ENCODE assay signal across 8 cellular contexts in the genomic region with DNA sequence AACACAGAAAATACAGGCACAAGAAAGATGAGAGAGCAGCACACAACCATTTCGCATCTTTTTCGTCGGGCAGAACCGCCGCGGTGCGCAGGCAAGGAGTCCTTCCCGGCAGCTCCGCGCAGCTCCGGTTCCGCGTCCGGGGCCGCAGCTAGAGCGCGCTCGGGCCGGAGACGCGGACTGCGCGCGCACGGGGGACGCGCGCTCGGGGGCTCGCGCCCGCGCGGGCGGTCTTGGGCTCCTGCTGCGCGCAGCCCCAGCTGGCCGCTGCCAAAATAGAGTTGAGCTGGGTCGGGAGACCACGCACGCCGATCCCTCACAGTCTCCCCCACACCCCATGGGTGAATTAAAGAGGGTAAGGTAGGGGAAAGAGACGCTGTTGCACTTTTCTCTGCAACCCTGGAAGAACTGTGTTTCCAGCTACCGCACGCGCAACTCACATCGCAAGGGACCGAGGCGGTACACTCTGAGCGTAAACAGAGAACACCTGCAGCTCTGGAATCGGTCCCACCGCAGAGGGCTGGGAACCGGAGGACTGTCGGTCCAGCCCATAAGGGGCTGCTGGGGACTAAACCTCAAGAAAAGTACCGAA. TPM values are rescaled to one million over a fixed set of nuclear protein-coding genes. Genes with fewer than 3 reads are reported as not detected.
DNase-seq lines count a peak whose midpoint lies in the region; ATAC-seq and TF ChIP-seq lines count a peak whose summit lies in the region.

No MANE protein-coding gene starts in this region.

- H3K9me3 ChIP-seq in Caco-2 (no peaks in the 10 kb centered on the region), SU-DHL-6 (ENCODE audit: insufficient read depth, low read length) (no peaks in the 10 kb centered on the region)

- CTCF ChIA-PET in Caco-2 (lab: Charles Lee) = interaction anchor here (0.8 to 0.9 kb wide), 2 partner anchors 73 to 75 kb away, joined by 4 to 6 read pairs; no protein-coding TSS in a partner anchor

- intact Hi-C loops in Caco-2 (cut with micrococcal nuclease; ENCODE audit: unreplicated experiment) = loop anchor here (5.0 to 10.0 kb wide), 3 partner anchors 306 to 1094 kb away; no protein-coding TSS in a partner anchor
- intact Hi-C loops in sciatic nerve (cut with DNase I) = no loop called here

- no peak overlapping the region for H3K27ac ChIP-seq in SU-DHL-6 (ENCODE audit: low read depth, low read length)

- TF ChIP-seq CTCF in Caco-2 (IDR thresholded peaks at IDR 0.05; ENCODE audit: insufficient read depth in 1 of 2, low read depth in 1 of 2, low read length in 1 of 2, severe bottlenecking in 1 of 2, unreplicated experiment in 1 of 2) = no peak
- TF ChIP-seq CTCF in SU-DHL-6 (IDR thresholded peaks at IDR 0.05; ENCODE audit: insufficient read depth, low read length, poor library complexity, severe bottlenecking) = no peak

- no peaks in the 10 kb centered on the region for H3K9me3 Mint-ChIP-seq in Caco-2 (ENCODE audit: unreplicated experiment)
- no peaks in the 10 kb centered on the region for H3K9me3 Mint-ChIP-seq in natural killer cell treated with Interleukin-12 subunit alpha and Interleukin-12 subunit beta and Interleukin-15 and Interleukin-18, amount 100 ng/mL, for 72 hours

- H3K27ac Mint-ChIP-seq in Caco-2 (ENCODE audit: unreplicated experiment) = peak overlapping the region; percentile 84
- H3K27ac Mint-ChIP-seq in natural killer cell treated with Interleukin-12 subunit alpha and Interleukin-12 subunit beta and Interleukin-15 and Interleukin-18, amount 100 ng/mL, for 72 hours = no peak overlapping the region

- peak overlapping the region; percentile 74 for H3K4me3 Mint-ChIP-seq in Caco-2 (ENCODE audit: unreplicated experiment)
- H3K4me3 Mint-ChIP-seq in natural killer cell treated with Interleukin-12 subunit alpha and Interleukin-12 subunit beta and Interleukin-15 and Interleukin-18, amount 100 ng/mL, for 72 hours = peak overlapping the region; percentile 54

- H3K27me3 ChIP-seq in Caco-2 (replicated peaks; ENCODE audit: control insufficient read depth, insufficient read depth, low read length) = no peaks in the 10 kb centered on the region
- no peaks in the 10 kb centered on the region for H3K27me3 ChIP-seq in SU-DHL-6 (ENCODE audit: low read length)

- peak overlapping the region; percentile 53 for H3K4me3 ChIP-seq in Caco-2 (ENCODE audit: low read depth, low read length)
- H3K4me3 ChIP-seq in SU-DHL-6 (ENCODE audit: insufficient read depth, low read length, poor library complexity, severe bottlenecking) = peak overlapping the region; percentile 65

- H3K4me1 Mint-ChIP-seq in Caco-2 (ENCODE audit: low read depth, unreplicated experiment) = peaks cover 10% of the 10 kb centered on the region
- peaks cover 0 to 4% of the 10 kb centered on the region in 2 donors for H3K4me1 Mint-ChIP-seq in natural killer cell treated with Interleukin-12 subunit alpha and Interleukin-12 subunit beta and Interleukin-15 and Interleukin-18, amount 100 ng/mL, for 72 hours (ENCODE audit: low read depth in 2 of 2)

- peaks cover 21% of the 10 kb centered on the region for H3K4me1 ChIP-seq in Caco-2

- peak; percentile 37 for ATAC-seq in esophagus mucosa
- ATAC-seq in natural killer cell treated with Interleukin-12 subunit alpha and Interleukin-12 subunit beta and Interleukin-15 and Interleukin-18, amount 100 ng/mL, for 72 hours = peak; percentile 38 to 67
- no peak for ATAC-seq in sciatic nerve

- H4K20me1 ChIP-seq in SU-DHL-6 (ENCODE audit: low read depth, low read length) = no peaks in the 10 kb centered on the region

- no TSS peak for BruUV-seq in Caco-2 (replicated peaks; lab: Mats Ljungman, UMichigan)

- peaks cover 6% of the 10 kb centered on the region for H3K36me3 Mint-ChIP-seq in Caco-2 (ENCODE audit: insufficient read depth, unreplicated experiment)
- no peaks in the 10 kb centered on the region for H3K36me3 Mint-ChIP-seq in natural killer cell treated with Interleukin-12 subunit alpha and Interleukin-12 subunit beta and Interleukin-15 and Interleukin-18, amount 100 ng/mL, for 72 hours

- DNase-seq in Caco-2 (peak; percentile 60 to 81), HT1080 (ENCODE audit: low read depth) (peak; percentile 42), medulla oblongata (ENCODE audit: extremely low spot score) (no peak), SHP77 (lab: John Stamatoyannopoulos, UW) (no peak), sciatic nerve (ENCODE audit: low spot score) (no peak)
- no peak for DNase-seq in natural killer cell treated with Interleukin-12 subunit alpha and Interleukin-12 subunit beta and Interleukin-15 and Interleukin-18, amount 100 ng/mL, for 72 hours (ENCODE audit: low spot score)

- H3K9me2 ChIP-seq in SU-DHL-6 (replicated peaks; ENCODE audit: insufficient read depth, low read length) = no peaks in the 10 kb centered on the region

- H3K36me3 ChIP-seq in Caco-2 (ENCODE audit: control insufficient read depth, insufficient read depth, low read length) (no peaks in the 10 kb centered on the region), SU-DHL-6 (ENCODE audit: low read length) (no peaks in the 10 kb centered on the region)

- peak overlapping the region; percentile 61 for H3K9ac ChIP-seq in SU-DHL-6 (ENCODE audit: low read length)

- no peaks in the 10 kb centered on the region for H3K27me3 Mint-ChIP-seq in Caco-2 (ENCODE audit: insufficient read depth, unreplicated experiment)
- peaks cover 24 to 49% of the 10 kb centered on the region in 2 donors for H3K27me3 Mint-ChIP-seq in natural killer cell treated with Interleukin-12 subunit alpha and Interleukin-12 subunit beta and Interleukin-15 and Interleukin-18, amount 100 ng/mL, for 72 hours

- H3K79me2 ChIP-seq in SU-DHL-6 (ENCODE audit: insufficient read depth, low read length) = no peaks in the 10 kb centered on the region

- peak overlapping the region; percentile 90 for H3K4me2 ChIP-seq in SU-DHL-6 (ENCODE audit: low read depth, low read length, poor library complexity, severe bottlenecking)

- H2AFZ ChIP-seq in SU-DHL-6 (ENCODE audit: low read depth, low read length, severe bottlenecking) = peak overlapping the region; percentile 93

- H3F3A ChIP-seq in SU-DHL-6 (ENCODE audit: insufficient read depth) = peaks cover 6% of the 10 kb centered on the region; the same call in 1 of the 2 replicates

- POLR2A ChIA-PET in Caco-2 (lab: Charles Lee) = interaction anchor here (0.8 kb wide), 1 partner anchor 10 kb away, joined by 3 read pairs; no protein-coding TSS in a partner anchor

RNA-seq across cellular contexts. Expression of a gene that starts 1.6 kb away (rescaled TPM):
- total RNA-seq in Caco-2 (2022) (6.5 and 9.1 TPM in 2 replicates), esophagus mucosa (0.60 TPM), sciatic nerve (6.9 TPM)
- 0.19 and 0.23 TPM in 2 replicates for total RNA-seq in HT1080 (2014; rRNA removed; shearing (Covaris generic))
- polyA plus RNA-seq in HT1080 (2015; cell fraction: cytosol; rRNA removed) = 0.06 and 0.22 TPM in 2 replicates
- polyA plus RNA-seq in HT1080 (2015; cell fraction: nucleus; rRNA removed) = 0.05 and 0.06 TPM in 2 replicates
- under 1 TPM in 1 of 2 donors, not detected in 1; 0.11 TPM for total RNA-seq in natural killer cell treated with Interleukin-12 subunit alpha and Interleukin-12 subunit beta and Interleukin-15 and Interleukin-18, amount 100 ng/mL, for 72 hours

Comparison
In these comparisons a context has a peak if more than half of its experiments do, and no peak if none do; other contexts are left out.
1. DNase-seq: peak in Caco-2 (2 of 2) and HT1080 (single experiment); none in natural killer cell treated with Interleukin-12 subunit alpha and Interleukin-12 subunit beta and Interleukin-15 and Interleukin-18, amount 100 ng/mL, for 72 hours (single experiment), medulla oblongata (single experiment), SHP77 (0 of 2) and sciatic nerve (single experiment).